20 cellular contexts compared by ENCODE assay signal in the genomic region with DNA sequence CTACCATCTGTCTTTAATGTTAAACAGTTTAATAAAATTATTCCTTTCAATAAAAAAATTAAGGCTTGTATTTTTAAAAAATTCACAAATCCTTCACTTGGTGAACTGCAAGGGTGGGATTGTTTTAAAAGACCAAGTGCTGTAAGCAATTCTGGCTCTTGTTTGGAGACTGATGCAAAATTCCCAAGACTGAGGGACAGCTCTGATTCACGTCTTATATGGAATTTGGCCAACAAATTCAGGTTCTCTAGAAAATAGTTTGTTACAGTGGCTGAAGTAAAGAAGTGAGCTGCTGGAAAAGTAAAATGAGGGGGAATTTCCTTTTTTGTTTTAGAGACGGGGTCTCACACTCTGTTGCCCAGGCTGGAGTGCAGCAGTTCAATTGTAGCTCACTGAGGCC. TPM values are rescaled to one million over a fixed set of nuclear protein-coding genes. Genes with fewer than 3 reads are reported as not detected.
A peak's percentile ranks its signal among the peaks of the same experiment; 100 is the strongest.
DNase-seq lines count a peak whose midpoint lies in the region; ATAC-seq and TF ChIP-seq lines count a peak whose summit lies in the region.
"Had no signal": no experiment of that assay in that cellular context is flagged by ENCODE, and none has a peak within 500 bp of the region (broad histone marks: within the 10 kb centered on the region; RNA-seq: fewer than 3 reads in every experiment).

No MANE protein-coding gene starts in this region.

- H4K5ac ChIP-seq in IMR-90 (ENCODE audit: low read depth, low read length): no peak overlapping the region

- dilution Hi-C loops in IMR-90 (cut with HindIII; ENCODE audit: low sequenced_read_pairs, unreplicated experiment) (no loop called here), mammary epithelial cell (cut with HindIII; ENCODE audit: low sequenced_read_pairs) (no loop called here)

- no peak overlapping the region for H4K91ac ChIP-seq in IMR-90 (ENCODE audit: insufficient read depth, low read depth, low read length)

- no peaks in the 10 kb centered on the region for H3K79me2 ChIP-seq in mammary epithelial cell (ENCODE audit: insufficient read depth, low read length)

- H2BK20ac ChIP-seq in IMR-90 (ENCODE audit: low read depth, low read length): no peak overlapping the region

- no peak overlapping the region for H3K27ac ChIP-seq in IMR-90 (ENCODE audit: insufficient read depth, low read length)
- H3K27ac ChIP-seq in mammary epithelial cell (ENCODE audit: insufficient read depth, low read depth, low read length): peak overlapping the region; percentile 55
- H3K27ac ChIP-seq: lower lobe of right lung, Peyer's patch, psoas muscle had no signal

- in situ Hi-C loops in IMR-90 (cut with MboI; ENCODE audit: low sequenced_read_pairs) (no loop called here), mammary epithelial cell (cut with MboI; ENCODE audit: low sequenced_read_pairs in 2 of 2) (no loop called here)

- H3K27me3 ChIP-seq in IMR-90 (ENCODE audit: control insufficient read depth, insufficient read depth, low read length) (no peaks in the 10 kb centered on the region), mammary epithelial cell (ENCODE audit: insufficient read depth, low read length) (no peaks in the 10 kb centered on the region)
- H3K27me3 ChIP-seq: BLaER1 treated with 17β-estradiol and CSF1 and Interleukin-3, amounts not matched to agents 10 nM and 100 nM; Peyer's patch had no signal

- no peak overlapping the region for H3K18ac ChIP-seq in IMR-90 (ENCODE audit: low read depth, low read length)

- no peaks in the 10 kb centered on the region; a peak in 1 of 4 replicates for H3K79me1 ChIP-seq in IMR-90 (ENCODE audit: low read depth in 1 of 2, low read length in 2 of 2)

- CTCF ChIA-PET in IMR-90 (lab: Yijun Ruan, JAX) (no interaction called here), mammary epithelial cell (lab: Charles Lee; ENCODE audit: low non-redundant PET) (no interaction called here)

- TF ChIP-seq CTCF in IMR-90 (conservative IDR thresholded peaks at IDR 0.05; ENCODE audit: low read depth, low read length) (no peak), mammary epithelial cell (conservative IDR thresholded peaks at IDR 0.05 in 1 of 2, IDR thresholded peaks at IDR 0.05 in 1 of 2; ENCODE audit: extremely low read depth in 1 of 2, insufficient read depth in 1 of 2, low read depth in 1 of 2, low read length in 2 of 2) (no peak)

- no peak overlapping the region for H3K4me3 ChIP-seq in IMR-90 (ENCODE audit: insufficient read depth, low read depth, low read length)
- H3K4me3 ChIP-seq in mammary epithelial cell (replicated peaks in 1 of 3; ENCODE audit: insufficient read depth in 1 of 3, low read depth in 2 of 3, low read length in 3 of 3): no peak overlapping the region
- H3K4me3 ChIP-seq: BLaER1 treated with 17β-estradiol and CSF1 and Interleukin-3, amounts not matched to agents 10 nM and 100 nM; GM12878; lower lobe of right lung; Peyer's patch; psoas muscle had no signal

- no peak overlapping the region for H3K4ac ChIP-seq in IMR-90 (ENCODE audit: low read depth, low read length)

- no peak overlapping the region for H2AK9ac ChIP-seq in IMR-90 (replicated peaks; ENCODE audit: low read depth, low read length, poor library complexity)

- DNase-seq in AG08395 (ENCODE audit: low spot score): peak; percentile 22
- DNase-seq in IMR-90: peak; percentile 62
- peak; percentile 30 for DNase-seq in mammary epithelial cell
- DNase-seq in iris pigment epithelial cell (ENCODE audit: low read depth): peak; percentile 77
- DNase-seq in DMS79 (lab: John Stamatoyannopoulos, UW): no peak
- DNase-seq in DMS79 treated with DMSO at 0.1 percent for 48 hours (lab: John Stamatoyannopoulos, UW): no peak
- DNase-seq in putamen (ENCODE audit: low spot score): no peak
- DNase-seq in NCI-H2081 treated with DMSO at 0.1 percent for 48 hours (lab: John Stamatoyannopoulos, UW): no peak
- DNase-seq: activated B cell treated with CpG ODN at 0.5 μM for 24 hours; amygdala; DND-41; lower lobe of right lung; MM.1S; naive thymus-derived CD8-positive, alpha-beta T cell; NCI-H187; NCI-H524 treated with DMSO at 0.1 percent for 48 hours; Peyer's patch; psoas muscle had no signal

- H4K8ac ChIP-seq in IMR-90 (ENCODE audit: low read depth in 2 of 2, low read length in 2 of 2): no peak overlapping the region

- no peak overlapping the region for H2BK15ac ChIP-seq in IMR-90 (ENCODE audit: low read depth, low read length)

- POLR2A ChIA-PET in IMR-90 (lab: Charles Lee; ENCODE audit: unreplicated experiment): no interaction called here

- BruUV-seq in IMR-90 (replicated peaks; lab: Mats Ljungman, UMichigan) (no TSS peak), mammary epithelial cell (replicated peaks; lab: Mats Ljungman, UMichigan) (no TSS peak)

- no peak overlapping the region for H3K23ac ChIP-seq in IMR-90 (ENCODE audit: low read depth, low read length)

- H3K9me1 ChIP-seq in IMR-90 (ENCODE audit: insufficient read depth, low read length): peaks cover 4% of the 10 kb centered on the region; the same call in 1 of the 2 replicates

- ATAC-seq in IMR-90 (ENCODE audit: low read depth): no peak
- ATAC-seq: GM12878; lower lobe of right lung; naive thymus-derived CD8-positive, alpha-beta T cell had no signal

- H3K36me3 ChIP-seq in IMR-90 (ENCODE audit: control insufficient read depth, insufficient read depth, low read length) (no peaks in the 10 kb centered on the region), mammary epithelial cell (ENCODE audit: insufficient read depth, low read length) (no peaks in the 10 kb centered on the region)
- H3K36me3 ChIP-seq: lower lobe of right lung had no signal

- WGBS in IMR-90 (ENCODE audit: extremely low coverage in 2 of 2, insufficient read length in 1 of 2), 2 experiments: 0% methylated on average over 1 of the region's 2 CpGs; no CpG with 5 or more reads in 1 of the 2 experiments
- WGBS in mammary epithelial cell (ENCODE audit: low coverage, missing lambda C conversion rate): 78% methylated on average over 2 of the region's 2 CpGs

- peak overlapping the region; percentile 22 for H3K14ac ChIP-seq in IMR-90 (replicated peaks; ENCODE audit: low read depth, low read length)

- no peak overlapping the region for H2BK120ac ChIP-seq in IMR-90 (ENCODE audit: low read depth, low read length)

- no peak overlapping the region for H2BK5ac ChIP-seq in IMR-90 (ENCODE audit: low read depth, low read length, poor library complexity, severe bottlenecking)

- H3K4me2 ChIP-seq in IMR-90 (ENCODE audit: low read depth, low read length): no peak overlapping the region
- no peak overlapping the region for H3K4me2 ChIP-seq in mammary epithelial cell (ENCODE audit: insufficient read depth, low read depth, low read length)

- no peak for TF ChIP-seq POLR2A in IMR-90 (IDR thresholded peaks at IDR 0.05; ENCODE audit: low read depth, low read length)

- no peaks in the 10 kb centered on the region for H3K9me3 ChIP-seq in IMR-90 (ENCODE audit: control insufficient read depth, insufficient read depth, low read length)
- H3K9me3 ChIP-seq in mammary epithelial cell (replicated peaks; ENCODE audit: insufficient read depth, low read length): no peaks in the 10 kb centered on the region
- H3K9me3 ChIP-seq: lower lobe of right lung, Peyer's patch, psoas muscle had no signal

- peaks cover 2% of the 10 kb centered on the region; the same call in 1 of the 2 replicates for H3K4me1 ChIP-seq in IMR-90 (ENCODE audit: control insufficient read depth, insufficient read depth, low read length)
- peaks cover 16% of the 10 kb centered on the region for H3K4me1 ChIP-seq in mammary epithelial cell (ENCODE audit: insufficient read depth, low read length)
- H3K4me1 ChIP-seq: lower lobe of right lung, Peyer's patch, psoas muscle had no signal

- 0 out of 2 replicates have a peak overlapping the region, but pooled peaks have one; percentile 51 for H2AK5ac ChIP-seq in IMR-90 (ENCODE audit: low read depth, low read length)

- TF ChIP-seq RAD21 in IMR-90 (IDR thresholded peaks at IDR 0.05; ENCODE audit: low read length): no peak

- no peak overlapping the region for H2AFZ ChIP-seq in IMR-90 (replicated peaks; ENCODE audit: low read length, poor library complexity)
- H2AFZ ChIP-seq in mammary epithelial cell (ENCODE audit: low read depth, low read length): no peak overlapping the region

- no peak overlapping the region for H3K56ac ChIP-seq in IMR-90 (ENCODE audit: extremely low read depth, insufficient read depth, low read length)

- intact Hi-C loops in IMR-90 (cut with micrococcal nuclease): no loop called here
- intact Hi-C loops in mammary epithelial cell (cut with micrococcal nuclease): no loop called here

- H3K9ac ChIP-seq in IMR-90 (ENCODE audit: low read depth, low read length): no peak overlapping the region
- H3K9ac ChIP-seq in mammary epithelial cell (ENCODE audit: insufficient read depth, low read length): no peak overlapping the region
- H3K9ac ChIP-seq: BLaER1 treated with 17β-estradiol and CSF1 and Interleukin-3, amounts not matched to agents 10 nM and 100 nM had no signal

- H4K20me1 ChIP-seq in IMR-90 (ENCODE audit: insufficient read depth, low read length) (no peaks in the 10 kb centered on the region), mammary epithelial cell (ENCODE audit: insufficient read depth, low read length) (no peaks in the 10 kb centered on the region)
- H4K20me1 ChIP-seq: BLaER1 treated with 17β-estradiol and CSF1 and Interleukin-3, amounts not matched to agents 10 nM and 100 nM had no signal

TF ChIP-seq in IMR-90, 13 proteins besides CTCF, POLR2A, EP300 and RAD21:
- TF ChIP-seq BHLHE40 (IDR thresholded peaks at IDR 0.05; ENCODE audit: low read depth, low read length) (no peak), SMC3 (IDR thresholded peaks at IDR 0.05; ENCODE audit: low read depth, low read length) (no peak), MAZ (IDR thresholded peaks at IDR 0.05; ENCODE audit: borderline replicate concordance, low read depth, low read length) (no peak), NFE2L2 (IDR thresholded peaks at IDR 0.05; ENCODE audit: low read depth, low read length) (no peak), RCOR1 (IDR thresholded peaks at IDR 0.05; ENCODE audit: insufficient replicate concordance, low read length) (no peak), RFX5 (IDR thresholded peaks at IDR 0.05; ENCODE audit: low read depth, low read length) (no peak), CEBPB (IDR thresholded peaks at IDR 0.05; ENCODE audit: low read depth, low read length) (no peak), FOS (IDR thresholded peaks at IDR 0.05; ENCODE audit: low read depth, low read length) (no peak), MXI1 (IDR thresholded peaks at IDR 0.05; ENCODE audit: borderline replicate concordance, low read depth, low read length) (no peak)

RNA-seq across cellular contexts. Expression of a gene that starts 58.3 kb away (rescaled TPM):
- total RNA-seq in IMR-90 (2012; rRNA removed) (8.6 and 13.9 TPM in 2 replicates), mammary epithelial cell (10 to 100 TPM; 12.1 to 15.8 TPM)
- polyA plus RNA-seq in IMR-90 (2012; rRNA removed) (4.5 and 4.9 TPM in 2 replicates), mammary epithelial cell (7.1 TPM)
- 0.87 and 1.1 TPM in 2 replicates for polyA plus RNA-seq in IMR-90 (2012; cell fraction: cytosol; rRNA removed)
- polyA plus RNA-seq in IMR-90 (2012; cell fraction: nucleus; rRNA removed; ENCODE audit: low replicate concordance): 0.63 and 2.5 TPM in 2 replicates
- polyA minus RNA-seq in mammary epithelial cell: 0.57 TPM
- total RNA-seq: naive thymus-derived CD8-positive, alpha-beta T cell had no signal

Comparison
In these comparisons a context has a peak if more than half of its experiments do, and no peak if none do; other contexts are left out.
1. DNase-seq: peak in AG08395 (single experiment), IMR-90 (single experiment), mammary epithelial cell (single experiment) and iris pigment epithelial cell (single experiment); none in DMS79 (single experiment), DMS79 treated with DMSO at 0.1 percent for 48 hours (single experiment), putamen (single experiment) and NCI-H2081 treated with DMSO at 0.1 percent for 48 hours (single experiment).